26 cellular contexts compared by ENCODE assay signal in the genomic region with DNA sequence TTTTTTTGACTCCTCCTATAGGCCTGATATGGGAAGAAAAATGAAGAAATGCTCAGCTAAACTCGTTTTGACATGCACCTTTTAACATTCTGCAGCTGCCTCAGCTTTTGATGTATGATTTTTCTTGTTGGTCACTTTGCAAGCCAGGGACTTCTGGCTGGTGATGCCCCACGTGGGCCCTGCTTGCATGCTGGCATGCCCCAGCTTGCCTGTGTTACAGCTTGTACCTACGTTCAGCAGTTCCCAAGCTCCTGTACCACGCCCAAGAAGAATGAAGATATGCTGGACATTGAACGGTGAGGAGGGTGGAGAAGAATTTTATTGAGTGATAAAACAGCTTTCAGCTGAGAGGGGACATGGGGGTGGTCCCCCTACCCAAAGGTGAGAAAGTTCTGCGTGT.
DNase-seq lines count a peak whose midpoint lies in the region; ATAC-seq and TF ChIP-seq lines count a peak whose summit lies in the region.
"Had no signal": no experiment of that assay in that cellular context is flagged by ENCODE, and none has a peak within 500 bp of the region (broad histone marks: within the 10 kb centered on the region; RNA-seq: fewer than 3 reads in every experiment).

No MANE protein-coding gene starts in this region.

- no peak overlapping the region for H3K27ac ChIP-seq in HEK293 (ENCODE audit: extremely low read depth, low read depth, low read length)
- H3K27ac ChIP-seq: 22Rv1, C4-2B had no signal

- CTCF ChIA-PET in HEK293 (lab: Yijun Ruan, JAX): no interaction called here
- CTCF ChIA-PET in MCF 10A (lab: Yijun Ruan, JAX): no interaction called here

- BruUV-seq in MCF 10A (replicated peaks; lab: Mats Ljungman, UMichigan): no TSS peak

- intact Hi-C loops in MCF 10A (cut with micrococcal nuclease) (no loop called here), mucosa of descending colon (cut with DNase I, micrococcal nuclease) (no loop called here)

- peaks cover 24% of the 10 kb centered on the region for H3K4me1 Mint-ChIP-seq in MCF 10A (ENCODE audit: insufficient read depth, unreplicated experiment)
- H3K4me1 Mint-ChIP-seq in activated naive CD8-positive, alpha-beta T cell treated with anti-CD3 and anti-CD28 coated beads, Interleukin-2, amount 50 U/mL, for 24 hours: no peaks in the 10 kb centered on the region
- H3K4me1 Mint-ChIP-seq: B cell; CD8-positive, alpha-beta memory T cell had no signal

- peaks cover 18% of the 10 kb centered on the region for H3K4me1 ChIP-seq in HEK293 (ENCODE audit: control insufficient read depth, insufficient read depth, low read length)
- peaks cover 34% of the 10 kb centered on the region for H3K4me1 ChIP-seq in mucosa of descending colon (ENCODE audit: low read depth)
- H3K4me1 ChIP-seq: HAP-1 had no signal

- H3K9me3 ChIP-seq in HEK293 (ENCODE audit: control insufficient read depth, insufficient read depth, low read depth, low read length): no peaks in the 10 kb centered on the region
- no peaks in the 10 kb centered on the region for H3K9me3 ChIP-seq in mucosa of descending colon
- H3K9me3 ChIP-seq: HAP-1 had no signal

- no peaks in the 10 kb centered on the region for H3K36me3 ChIP-seq in HEK293 (ENCODE audit: control insufficient read depth in 2 of 2, insufficient read depth in 1 of 2, low read length in 2 of 2)
- no peaks in the 10 kb centered on the region for H3K36me3 ChIP-seq in mucosa of descending colon (ENCODE audit: low read depth)
- H3K36me3 ChIP-seq: HAP-1 had no signal

- H3K4me3 Mint-ChIP-seq in MCF 10A (ENCODE audit: unreplicated experiment): peak overlapping the region; percentile 66
- H3K4me3 Mint-ChIP-seq in activated naive CD8-positive, alpha-beta T cell treated with anti-CD3 and anti-CD28 coated beads, Interleukin-2, amount 50 U/mL, for 24 hours: no peak overlapping the region
- H3K4me3 Mint-ChIP-seq: B cell; CD8-positive, alpha-beta memory T cell had no signal

- peaks cover 7% of the 10 kb centered on the region for H3K9me3 Mint-ChIP-seq in MCF 10A (ENCODE audit: unreplicated experiment)
- no peaks in the 10 kb centered on the region for H3K9me3 Mint-ChIP-seq in activated naive CD8-positive, alpha-beta T cell treated with anti-CD3 and anti-CD28 coated beads, Interleukin-2, amount 50 U/mL, for 24 hours

- H3K4me3 ChIP-seq in HEK293 (ENCODE audit: low read depth, low read length) (no peak overlapping the region), mucosa of descending colon (no peak overlapping the region)
- H3K4me3 ChIP-seq: HAP-1 had no signal

- peaks cover 6% of the 10 kb centered on the region for H3K36me3 Mint-ChIP-seq in MCF 10A (ENCODE audit: insufficient read depth, unreplicated experiment)
- no peaks in the 10 kb centered on the region for H3K36me3 Mint-ChIP-seq in activated naive CD8-positive, alpha-beta T cell treated with anti-CD3 and anti-CD28 coated beads, Interleukin-2, amount 50 U/mL, for 24 hours (ENCODE audit: low read depth)
- H3K36me3 Mint-ChIP-seq: CD8-positive, alpha-beta memory T cell had no signal

- no peaks in the 10 kb centered on the region for H3K27me3 Mint-ChIP-seq in MCF 10A (ENCODE audit: insufficient read depth, unreplicated experiment)
- H3K27me3 Mint-ChIP-seq in activated naive CD8-positive, alpha-beta T cell treated with anti-CD3 and anti-CD28 coated beads, Interleukin-2, amount 50 U/mL, for 24 hours: no peaks in the 10 kb centered on the region

- no peak for TF ChIP-seq CTCF in HEK293 (tag by site-specific recombination; IDR thresholded peaks at IDR 0.05)
- no peak for TF ChIP-seq CTCF in MCF 10A (IDR thresholded peaks at IDR 0.05; ENCODE audit: unreplicated experiment)
- TF ChIP-seq CTCF in mucosa of descending colon (IDR thresholded peaks at IDR 0.05): no peak

- peak; percentile 82 for ATAC-seq in esophagus mucosa
- ATAC-seq in mucosa of descending colon: peak; percentile 78
- ATAC-seq in activated naive CD8-positive, alpha-beta T cell treated with anti-CD3 and anti-CD28 coated beads, Interleukin-2, amount 50 U/mL, for 24 hours: no peak
- ATAC-seq in HG02840 (IDR thresholded peaks at IDR 0.05; ENCODE audit: low FRiP score, unreplicated experiment): no peak

- DNase-seq in MCF 10A (ENCODE audit: unreplicated experiment) (peak; percentile 62), mucosa of descending colon (peak; percentile 56 to 76 (median 64)), T-helper 2 cell (no peak), COLO668 (lab: John Stamatoyannopoulos, UW; ENCODE audit: unreplicated experiment) (no peak)
- no peak for DNase-seq in activated naive CD8-positive, alpha-beta T cell treated with anti-CD3 and anti-CD28 coated beads, Interleukin-2, amount 50 U/mL, for 24 hours
- DNase-seq: Calu3; CD8-positive, alpha-beta memory T cell; DMS79 treated with DMSO at 0.1 percent for 48 hours; GF-D8; GOT3; KG1; MM.1S; NCI-H1417; NCI-H1694; NCI-H2081; NCI-H2227 treated with DMSO at 0.1 percent for 48 hours; NCI-H526 treated with DMSO at 0.1 percent for 48 hours; RPMI8226; SHP77 treated with DMSO at 0.1 percent for 48 hours had no signal

- POLR2A ChIA-PET in HEK293 (lab: Yijun Ruan, JAX): no interaction called here
- POLR2A ChIA-PET in MCF 10A (lab: Yijun Ruan, JAX): interaction anchor here (0.7 to 1.8 kb wide), 9 partner anchors 11 to 647 kb away, joined by 3 to 11 read pairs (median 3); no protein-coding TSS in a partner anchor

- peak overlapping the region; percentile 96 for H3K27ac Mint-ChIP-seq in MCF 10A (ENCODE audit: low read depth, unreplicated experiment)
- no peak overlapping the region for H3K27ac Mint-ChIP-seq in activated naive CD8-positive, alpha-beta T cell treated with anti-CD3 and anti-CD28 coated beads, Interleukin-2, amount 50 U/mL, for 24 hours
- H3K27ac Mint-ChIP-seq: B cell; CD8-positive, alpha-beta memory T cell had no signal

TF ChIP-seq in HEK293, 187 proteins besides CTCF, POLR2A, EP300 and RAD21:
- TF ChIP-seq TRIM28 (IDR thresholded peaks at IDR 0.05; ENCODE audit: borderline replicate concordance, low read length) (peak; percentile 68; the same call in 1 of the 2 replicates), HOXD13 (CRISPR knock-in tag; IDR thresholded peaks at IDR 0.05; ENCODE audit: borderline replicate concordance) (no peak), ZNF366 (tag by site-specific recombination; conservative IDR thresholded peaks at IDR 0.05) (no peak), ZNF600 (tag by site-specific recombination; IDR thresholded peaks at IDR 0.05) (no peak), ZBTB17 (tag by site-specific recombination; IDR thresholded peaks at IDR 0.05) (no peak)
TF ChIP-seq in HEK293: peak in this region for 1.

Comparison
In these comparisons a context has a peak if more than half of its experiments do, and no peak if none do; other contexts are left out.
1. DNase-seq: peak in MCF 10A (single experiment) and mucosa of descending colon (3 of 3); none in activated naive CD8-positive, alpha-beta T cell treated with anti-CD3 and anti-CD28 coated beads, Interleukin-2, amount 50 U/mL, for 24 hours (single experiment), T-helper 2 cell (0 of 5) and COLO668 (single experiment).
2. ATAC-seq: peak in esophagus mucosa (single experiment) and mucosa of descending colon (single experiment); none in activated naive CD8-positive, alpha-beta T cell treated with anti-CD3 and anti-CD28 coated beads, Interleukin-2, amount 50 U/mL, for 24 hours (single experiment) and HG02840 (single experiment).